In genomic region chr1:206589206-206589605, GRCh38 we compare ENCODE assay signal across 9 cellular contexts. TPM values are rescaled to one million over a fixed set of nuclear protein-coding genes. Genes with fewer than 3 reads are reported as not detected.
DNase-seq lines count a peak whose midpoint lies in the region; ATAC-seq and TF ChIP-seq lines count a peak whose summit lies in the region.
"Had no signal": no experiment of that assay in that cellular context is flagged by ENCODE, and none has a peak within 500 bp of the region (broad histone marks: within the 10 kb centered on the region; RNA-seq: fewer than 3 reads in every experiment).

No MANE protein-coding gene starts in this region.

- ATAC-seq in natural killer cell: no peak

- TF ChIP-seq CTCF in RWPE1 (conservative IDR thresholded peaks at IDR 0.05; ENCODE audit: low read depth): no peak
- TF ChIP-seq CTCF in epithelial cell of esophagus (IDR thresholded peaks at IDR 0.05; ENCODE audit: insufficient read depth, low read depth, low read length, missing control alignments): no peak
- TF ChIP-seq CTCF in natural killer cell (IDR thresholded peaks at IDR 0.05): no peak
- TF ChIP-seq CTCF in nephron progenitor cell (IDR thresholded peaks at IDR 0.05): no peak

- H3K27ac ChIP-seq in RWPE1: peak overlapping the region; percentile 60

- peak; percentile 92 for DNase-seq in AG20443 (ENCODE audit: low spot score)
- DNase-seq in RWPE1 (ENCODE audit: low spot score): peak; percentile 94
- peak; percentile 72 for DNase-seq in epithelial cell of esophagus (ENCODE audit: low read depth)
- no peak for DNase-seq in natural killer cell
- DNase-seq in nephron progenitor cell: no peak
- no peak for DNase-seq in NCI-H2227 (lab: John Stamatoyannopoulos, UW; ENCODE audit: unreplicated experiment)
- DNase-seq in NCI-H2081 treated with DMSO at 0.1 percent for 48 hours (lab: John Stamatoyannopoulos, UW): no peak
- no peak for DNase-seq in NCI-H774 (lab: John Stamatoyannopoulos, UW)
- DNase-seq: NCI-H1105 had no signal

- H3K36me3 Mint-ChIP-seq in natural killer cell: no peaks in the 10 kb centered on the region
- peaks cover 39% of the 10 kb centered on the region for H3K36me3 Mint-ChIP-seq in nephron progenitor cell (ENCODE audit: low read depth)

- CTCF ChIA-PET in RWPE1 (lab: Yijun Ruan, JAX): interaction anchor here (0.6 to 2.9 kb wide), 8 partner anchors 12 to 110 kb away, joined by 3 to 19 read pairs (median 4); partner anchors contain the start of gene EIF2D

- H3K9me3 Mint-ChIP-seq in natural killer cell: no peaks in the 10 kb centered on the region
- no peaks in the 10 kb centered on the region for H3K9me3 Mint-ChIP-seq in nephron progenitor cell

- no peak overlapping the region for H3K4me3 Mint-ChIP-seq in natural killer cell
- no peak overlapping the region for H3K4me3 Mint-ChIP-seq in nephron progenitor cell

- intact Hi-C loops in natural killer cell (cut with micrococcal nuclease): no loop called here

- H3K27me3 Mint-ChIP-seq in natural killer cell (ENCODE audit: low read depth in 2 of 2) (no peaks in the 10 kb centered on the region), nephron progenitor cell (ENCODE audit: low read depth, poor library complexity) (no peaks in the 10 kb centered on the region)

- H3K4me3 ChIP-seq in epithelial cell of esophagus (ENCODE audit: low read length): no peak overlapping the region

- H3K4me1 Mint-ChIP-seq in natural killer cell (peaks cover 58 to 65% of the 10 kb centered on the region in 2 donors), nephron progenitor cell (peaks cover 25% of the 10 kb centered on the region)

- peak overlapping the region; percentile 89 to 90 for H3K27ac Mint-ChIP-seq in natural killer cell
- H3K27ac Mint-ChIP-seq in nephron progenitor cell: no peak overlapping the region

- POLR2A ChIA-PET in RWPE1 (lab: Yijun Ruan, JAX; ENCODE audit: low non-redundant PET): no interaction called here

RNA-seq across cellular contexts. Expression of gene EIF2D, which starts 23.1 kb away (rescaled TPM):
- 10 to 100 TPM; 31.8 to 34.6 (median 32.7) TPM for total RNA-seq in natural killer cell

RNA-seq across cellular contexts. Expression of gene DYRK3, which starts 46.1 kb away (rescaled TPM):
- under 1 TPM; 0.16 to 0.66 (median 0.43) TPM for total RNA-seq in natural killer cell

Comparison
In these comparisons a context has a peak if more than half of its experiments do, and no peak if none do; other contexts are left out.
1. DNase-seq: peak in AG20443 (single experiment), RWPE1 (single experiment) and epithelial cell of esophagus (single experiment); none in natural killer cell (single experiment), nephron progenitor cell (single experiment), NCI-H2227 (single experiment), NCI-H2081 treated with DMSO at 0.1 percent for 48 hours (single experiment) and NCI-H774 (single experiment).